In the genomic region with DNA sequence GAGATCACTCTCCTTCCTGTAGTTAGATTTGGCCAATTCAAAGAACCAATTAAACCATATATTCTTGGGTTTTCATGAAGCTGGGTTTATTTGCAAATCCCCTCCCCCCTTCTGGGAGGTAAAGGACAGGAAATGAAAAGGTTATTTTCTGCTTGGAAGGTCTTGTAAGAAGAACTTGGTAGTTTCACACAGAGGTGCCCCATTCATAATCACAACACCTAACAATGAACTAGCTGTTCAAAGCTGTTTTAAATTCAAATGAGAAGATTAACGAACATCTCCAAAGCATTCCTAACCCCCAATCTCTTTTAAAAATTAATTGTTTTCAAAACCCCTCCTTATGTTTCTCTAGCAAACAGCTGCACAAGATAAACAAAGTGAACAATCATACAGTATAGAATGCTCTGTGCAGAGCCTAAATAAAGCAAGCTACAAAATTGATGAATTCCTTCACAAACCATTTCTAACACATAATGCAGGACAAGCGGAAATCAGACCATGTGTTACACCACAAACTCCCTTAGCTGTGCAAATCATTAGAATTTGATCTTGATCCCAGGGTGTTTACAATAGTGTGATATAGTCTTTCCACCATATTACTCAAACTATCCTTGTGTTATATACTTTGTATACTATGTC, we compare ENCODE assay signal across 14 cellular contexts.
DNase-seq lines count a peak whose midpoint lies in the region; TF ChIP-seq lines count a peak whose summit lies in the region.
"Had no signal": no experiment of that assay in that cellular context is flagged by ENCODE, and none has a peak within 500 bp of the region (broad histone marks: within the 10 kb centered on the region; RNA-seq: fewer than 3 reads in every experiment).

No MANE protein-coding gene starts in this region.

- H3K9me3 ChIP-seq in OCI-LY3 (ENCODE audit: insufficient read depth, low read length) (no peaks in the 10 kb centered on the region), iPS-20b (ENCODE audit: insufficient read depth, low read depth, low read length) (no peaks in the 10 kb centered on the region)
- H3K9me3 ChIP-seq: Caco-2, SK-N-SH had no signal

- H3K9ac ChIP-seq in KMS-11 (no peak overlapping the region), OCI-LY3 (ENCODE audit: low read length) (no peak overlapping the region), iPS-20b (ENCODE audit: low read depth, low read length) (peak overlapping the region; percentile 0; the same call in 1 of the 2 replicates)
- H3K9ac ChIP-seq: SK-N-SH had no signal

- no peaks in the 10 kb centered on the region for H3K36me3 ChIP-seq in KMS-11 (ENCODE audit: insufficient read depth)
- no peaks in the 10 kb centered on the region for H3K36me3 ChIP-seq in OCI-LY3 (replicated peaks; ENCODE audit: low read depth, low read length)
- no peaks in the 10 kb centered on the region for H3K36me3 ChIP-seq in iPS-20b (ENCODE audit: insufficient read depth, low read depth, low read length)

- peak; percentile 7 for DNase-seq in GM12865 (ENCODE audit: low read depth)
- DNase-seq in NCI-H187 treated with DMSO at 0.1 percent for 48 hours (lab: John Stamatoyannopoulos, UW): no peak
- no peak for DNase-seq in iPS-NIHi7 (ENCODE audit: extremely low spot score)
- no peak for DNase-seq in NCI-H2227 (lab: John Stamatoyannopoulos, UW; ENCODE audit: unreplicated experiment)
- no peak for DNase-seq in NCI-H748 treated with DMSO at 0.1 percent for 48 hours (lab: John Stamatoyannopoulos, UW)
- DNase-seq: Caco-2, NCI-H1092 treated with DMSO at 0.1 percent for 48 hours, NCI-H1694, PC-9, SK-N-SH had no signal

- H4K20me1 ChIP-seq in KMS-11 (ENCODE audit: insufficient read depth) (no peaks in the 10 kb centered on the region), OCI-LY3 (ENCODE audit: insufficient read depth, low read length) (no peaks in the 10 kb centered on the region)

- H2AFZ ChIP-seq in KMS-11 (ENCODE audit: low read depth): no peak overlapping the region
- H2AFZ ChIP-seq in OCI-LY3 (ENCODE audit: low read depth, low read length): no peak overlapping the region
- H2AFZ ChIP-seq: PC-9 had no signal

- peak overlapping the region; percentile 5; the same call in 1 of the 2 replicates for H3K4me2 ChIP-seq in KMS-11
- peak overlapping the region; percentile 30 for H3K4me2 ChIP-seq in OCI-LY3 (ENCODE audit: low read length)
- H3K4me2 ChIP-seq: PC-9, SK-N-SH had no signal

- TF ChIP-seq CTCF in GM12865 (IDR thresholded peaks at IDR 0.05; ENCODE audit: insufficient read depth, low read depth, low read length, missing control alignments) (no peak), KMS-11 (conservative IDR thresholded peaks at IDR 0.05; ENCODE audit: low read depth, low read length) (no peak), OCI-LY3 (IDR thresholded peaks at IDR 0.05; ENCODE audit: low read depth, low read length) (no peak)

- H3K4me3 ChIP-seq in GM12865 (ENCODE audit: low read depth, low read length) (no peak overlapping the region), KMS-11 (IDR thresholded peaks at IDR 0.05; ENCODE audit: insufficient read depth, low read depth, low read length) (no peak overlapping the region), OCI-LY3 (ENCODE audit: low read length) (no peak overlapping the region), iPS-20b (ENCODE audit: low read length) (peak overlapping the region; percentile 3)
- H3K4me3 ChIP-seq: K562, PC-9 had no signal

- H3K27ac ChIP-seq in KMS-11 (no peak overlapping the region), OCI-LY3 (ENCODE audit: low read length) (no peak overlapping the region), iPS-20b (ENCODE audit: low read length) (peak overlapping the region; percentile 7)
- H3K27ac ChIP-seq: PC-9 had no signal

- H3K79me2 ChIP-seq in KMS-11 (ENCODE audit: insufficient read depth, low read depth): no peaks in the 10 kb centered on the region
- no peaks in the 10 kb centered on the region for H3K79me2 ChIP-seq in OCI-LY3 (ENCODE audit: low read length)

- no peaks in the 10 kb centered on the region for H3K27me3 ChIP-seq in KMS-11 (ENCODE audit: insufficient read depth, low read depth)
- peaks cover 12% of the 10 kb centered on the region for H3K27me3 ChIP-seq in OCI-LY3 (ENCODE audit: low read depth, low read length)
- H3K27me3 ChIP-seq in iPS-20b (ENCODE audit: insufficient read depth, low read length): no peaks in the 10 kb centered on the region

- H3K4me1 ChIP-seq in KMS-11 (ENCODE audit: low read depth, poor library complexity, severe bottlenecking): peaks cover 5% of the 10 kb centered on the region
- H3K4me1 ChIP-seq in OCI-LY3 (ENCODE audit: low read length): peaks cover 11% of the 10 kb centered on the region
- H3K4me1 ChIP-seq in iPS-20b (ENCODE audit: insufficient read depth, low read length): peaks cover 11% of the 10 kb centered on the region
- H3K4me1 ChIP-seq: Caco-2 had no signal
